10 cellular contexts compared by ENCODE assay signal in genomic region chrX:78514852-78515251, GRCh38.
A peak's percentile ranks its signal among the peaks of the same experiment; 100 is the strongest.
DNase-seq lines count a peak whose midpoint lies in the region; ATAC-seq and TF ChIP-seq lines count a peak whose summit lies in the region.
"Had no signal": no experiment of that assay in that cellular context is flagged by ENCODE, and none has a peak within 500 bp of the region (broad histone marks: within the 10 kb centered on the region; RNA-seq: fewer than 3 reads in every experiment).

No MANE protein-coding gene starts in this region.

- peak overlapping the region; percentile 44 to 47 for H3K27ac ChIP-seq in tibial artery
- H3K27ac ChIP-seq: C4-2B, tibial nerve had no signal

- H3K9me3 ChIP-seq in tibial artery, result no peaks in the 10 kb centered on the region
- H3K9me3 ChIP-seq: tibial nerve had no signal

- H3K4me1 ChIP-seq in tibial artery, result peaks cover 0 to 11% (median 0%) of the 10 kb centered on the region in 4 donors
- H3K4me1 ChIP-seq: tibial nerve had no signal

- no peaks in the 10 kb centered on the region for H3K27me3 Mint-ChIP-seq in T-helper 1 cell treated with Interleukin-12 subunit alpha and Interleukin-12 subunit beta and Interleukin-4 antibody, amounts not matched to agents 30 μg/mL and 1 μg/mL, for 36 hours (ENCODE audit: low read depth)

- ATAC-seq in left cardiac atrium (peak; percentile 15 to 19), Right ventricle myocardium superior (ENCODE audit: poor library complexity) (no peak), HG02884 (IDR thresholded peaks at IDR 0.05; ENCODE audit: unreplicated experiment) (no peak), GM18502 (IDR thresholded peaks at IDR 0.05; ENCODE audit: poor library complexity, unreplicated experiment) (no peak)

- peak overlapping the region; percentile 91 for H3K27ac Mint-ChIP-seq in T-helper 1 cell treated with Interleukin-12 subunit alpha and Interleukin-12 subunit beta and Interleukin-4 antibody, amounts not matched to agents 30 μg/mL and 1 μg/mL, for 36 hours

- DNase-seq in left cardiac atrium (no peak), Right ventricle myocardium superior (no peak), fibroblast of pulmonary artery (ENCODE audit: low read depth) (no peak), tibial artery (no peak), NCI-H128 (lab: John Stamatoyannopoulos, UW; ENCODE audit: unreplicated experiment) (no peak)

- intact Hi-C loops in left cardiac atrium (cut with DNase I) (no loop called here), Right ventricle myocardium superior (cut with DNase I) (no loop called here), tibial artery (cut with DNase I; ENCODE audit: low total_unique reads) (no loop called here)

- no peak overlapping the region for H3K4me3 Mint-ChIP-seq in T-helper 1 cell treated with Interleukin-12 subunit alpha and Interleukin-12 subunit beta and Interleukin-4 antibody, amounts not matched to agents 30 μg/mL and 1 μg/mL, for 36 hours

- H3K4me3 ChIP-seq in fibroblast of pulmonary artery (replicated peaks; ENCODE audit: low read depth, low read length) (no peak overlapping the region), tibial artery (no peak overlapping the region)
- H3K4me3 ChIP-seq: tibial nerve had no signal

- no peaks in the 10 kb centered on the region for H3K27me3 ChIP-seq in tibial artery
- H3K27me3 ChIP-seq: tibial nerve had no signal

- peaks cover 45% of the 10 kb centered on the region for H3K9me3 Mint-ChIP-seq in T-helper 1 cell treated with Interleukin-12 subunit alpha and Interleukin-12 subunit beta and Interleukin-4 antibody, amounts not matched to agents 30 μg/mL and 1 μg/mL, for 36 hours

- no peaks in the 10 kb centered on the region for H3K36me3 ChIP-seq in tibial artery
- H3K36me3 ChIP-seq: tibial nerve had no signal

- TF ChIP-seq CTCF in fibroblast of pulmonary artery (IDR thresholded peaks at IDR 0.05; ENCODE audit: low read length, missing control alignments) (peak; percentile 13), tibial artery (IDR thresholded peaks at IDR 0.05) (no peak)

- H3K4me1 Mint-ChIP-seq in T-helper 1 cell treated with Interleukin-12 subunit alpha and Interleukin-12 subunit beta and Interleukin-4 antibody, amounts not matched to agents 30 μg/mL and 1 μg/mL, for 36 hours (ENCODE audit: low read depth), result peaks cover 40% of the 10 kb centered on the region

- peaks cover 25% of the 10 kb centered on the region for H3K36me3 Mint-ChIP-seq in T-helper 1 cell treated with Interleukin-12 subunit alpha and Interleukin-12 subunit beta and Interleukin-4 antibody, amounts not matched to agents 30 μg/mL and 1 μg/mL, for 36 hours (ENCODE audit: low read depth)

Comparison
In these comparisons a context has a peak if more than half of its experiments do, and no peak if none do; other contexts are left out.
1. ATAC-seq: peak in left cardiac atrium (2 of 2); none in Right ventricle myocardium superior (single experiment), HG02884 (single experiment) and GM18502 (single experiment).